2 cellular contexts compared by ENCODE assay signal in the genomic region with DNA sequence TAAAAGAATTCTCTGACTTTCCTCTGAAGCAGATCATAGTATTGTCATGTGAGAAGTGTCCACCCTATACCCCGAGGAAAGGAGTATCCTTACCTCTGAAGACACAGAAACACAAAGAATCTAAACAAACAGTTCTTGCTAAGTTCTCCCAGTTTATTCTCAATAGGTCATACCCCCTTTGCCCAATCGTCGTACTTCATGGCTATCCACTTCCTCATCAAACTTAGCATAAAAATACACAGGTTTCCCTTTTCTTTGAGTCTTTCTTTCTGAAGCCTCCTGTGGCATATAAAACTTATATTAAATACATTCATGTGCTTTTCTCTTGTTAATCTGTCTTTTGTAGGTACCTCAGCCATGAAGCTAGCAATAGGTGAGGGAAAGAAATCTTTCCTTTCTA.
A peak's percentile ranks its signal among the peaks of the same experiment; 100 is the strongest.
TF ChIP-seq lines count a peak whose summit lies in the region.

No MANE protein-coding gene starts in this region.

TF ChIP-seq in GM23338, 12 proteins besides CTCF, POLR2A, EP300 and RAD21:
- no peak for TF ChIP-seq ZNF114 (CRISPR knock-in tag; IDR thresholded peaks at IDR 0.05)

TF ChIP-seq in K562, 482 proteins besides CTCF, POLR2A, EP300 and RAD21:
- peak; percentile 47; the same call in 1 of the 2 replicates for TF ChIP-seq SPI1 (IDR thresholded peaks at IDR 0.05; ENCODE audit: borderline replicate concordance, low read depth, low read length)
- TF ChIP-seq TEAD4 (IDR thresholded peaks at IDR 0.05; ENCODE audit: low read length): no peak
- no peak for TF ChIP-seq TEAD4 (CRISPR knock-in tag; IDR thresholded peaks at IDR 0.05; ENCODE audit: borderline replicate concordance)
- TF ChIP-seq, protein P1, sequence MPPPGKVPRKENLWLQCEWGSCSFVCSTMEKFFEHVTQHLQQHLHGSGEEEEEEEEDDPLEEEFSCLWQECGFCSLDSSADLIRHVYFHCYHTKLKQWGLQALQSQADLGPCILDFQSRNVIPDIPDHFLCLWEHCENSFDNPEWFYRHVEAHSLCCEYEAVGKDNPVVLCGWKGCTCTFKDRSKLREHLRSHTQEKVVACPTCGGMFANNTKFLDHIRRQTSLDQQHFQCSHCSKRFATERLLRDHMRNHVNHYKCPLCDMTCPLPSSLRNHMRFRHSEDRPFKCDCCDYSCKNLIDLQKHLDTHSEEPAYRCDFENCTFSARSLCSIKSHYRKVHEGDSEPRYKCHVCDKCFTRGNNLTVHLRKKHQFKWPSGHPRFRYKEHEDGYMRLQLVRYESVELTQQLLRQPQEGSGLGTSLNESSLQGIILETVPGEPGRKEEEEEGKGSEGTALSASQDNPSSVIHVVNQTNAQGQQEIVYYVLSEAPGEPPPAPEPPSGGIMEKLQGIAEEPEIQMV (tag; conservative IDR thresholded peaks at IDR 0.05; ENCODE audit: low read depth): no peak
